9 cellular contexts compared by ENCODE assay signal in the genomic region with DNA sequence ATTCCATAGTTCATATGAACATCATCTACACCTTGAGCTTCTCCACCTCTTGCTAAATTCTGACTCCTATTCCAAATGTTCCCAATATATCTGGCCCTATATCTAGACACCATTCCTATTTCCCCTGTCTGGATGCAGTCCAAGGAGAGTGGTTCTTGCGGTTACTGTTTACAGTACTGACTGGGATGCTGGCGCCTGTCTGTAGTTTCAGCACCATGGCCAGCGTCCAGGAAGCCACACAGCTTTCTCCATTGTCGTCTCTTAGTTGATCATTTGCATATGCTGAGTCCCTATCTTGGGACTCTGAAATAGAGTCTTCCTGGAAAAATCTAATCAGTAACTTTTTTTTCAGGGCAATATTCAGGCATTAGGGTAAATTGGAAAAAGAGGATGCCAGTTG. TPM values are rescaled to one million over a fixed set of nuclear protein-coding genes. Genes with fewer than 3 reads are reported as not detected.
DNase-seq lines count a peak whose midpoint lies in the region; ATAC-seq and TF ChIP-seq lines count a peak whose summit lies in the region.
"Had no signal": no experiment of that assay in that cellular context is flagged by ENCODE, and none has a peak within 500 bp of the region (broad histone marks: within the 10 kb centered on the region; RNA-seq: fewer than 3 reads in every experiment).

No MANE protein-coding gene starts in this region.

- no peaks in the 10 kb centered on the region for H3K27me3 ChIP-seq in hepatocyte

- 27% methylated on average over 4 of the region's 4 CpGs for WGBS in hepatocyte (ENCODE audit: low lambda C conversion rate, missing lambda C conversion rate)

- no TSS peak for BruUV-seq in OCI-LY7 (replicated peaks; lab: Mats Ljungman, UMichigan)

- peaks cover 5% of the 10 kb centered on the region for H3K4me1 ChIP-seq in OCI-LY7 (ENCODE audit: insufficient read depth, low read length, poor library complexity, severe bottlenecking)
- no peaks in the 10 kb centered on the region for H3K4me1 ChIP-seq in hepatocyte (ENCODE audit: insufficient read depth)

- TF ChIP-seq CTCF in OCI-LY7 (conservative IDR thresholded peaks at IDR 0.05; ENCODE audit: low read length) (no peak), hepatocyte (IDR thresholded peaks at IDR 0.05; ENCODE audit: poor library complexity) (no peak)

- intact Hi-C loops in OCI-LY7 (cut with micrococcal nuclease; ENCODE audit: unreplicated experiment), result no loop called here
- intact Hi-C loops in activated T-helper 1 cell treated with anti-CD3 and anti-CD28 coated beads, Interleukin-12 subunit alpha, Interleukin-12 subunit beta, Interleukin-2, Interleukin-4 antibody, amounts not matched to agents 30 ng/mL and 10 ng/mL and 1 ng/mL, durations not matched to agents 14 hours and 24 hours and 36 hours (cut with micrococcal nuclease), result no loop called here

- DNase-seq in DMS53 (lab: John Stamatoyannopoulos, UW) (peak; percentile 56), DMS53 treated with DMSO at 0.1 percent for 48 hours (lab: John Stamatoyannopoulos, UW; ENCODE audit: unreplicated experiment) (no peak), OCI-LY7 (ENCODE audit: low spot score) (peak; percentile 61), hepatocyte (ENCODE audit: low spot score) (peak; percentile 41)
- peak; percentile 53 for DNase-seq in activated T-helper 1 cell treated with anti-CD3 and anti-CD28 coated beads, Interleukin-12 subunit alpha, Interleukin-12 subunit beta, Interleukin-2, Interleukin-4 antibody, amounts not matched to agents 30 ng/mL and 10 ng/mL and 1 ng/mL, durations not matched to agents 14 hours and 24 hours and 36 hours (ENCODE audit: low spot score)
- DNase-seq in stimulated activated CD4-positive, alpha-beta T cell treated with anti-CD3 and anti-CD28 coated beads, TNF-alpha, amount 100 ng/mL, for 24 hours (ENCODE audit: low read depth in 3 of 3), result peak in 2 of 3 experiments; percentile 29 to 62

- H3K27ac ChIP-seq in OCI-LY7 (ENCODE audit: low read depth, low read length, poor library complexity, severe bottlenecking) (no peak overlapping the region), hepatocyte (no peak overlapping the region)

- ATAC-seq in GM18909 (IDR thresholded peaks at IDR 0.05; ENCODE audit: poor library complexity, unreplicated experiment), result no peak
- no peak for ATAC-seq in GM19467 (IDR thresholded peaks at IDR 0.05; ENCODE audit: unreplicated experiment)

- H3K36me3 Mint-ChIP-seq in activated T-helper 1 cell treated with anti-CD3 and anti-CD28 coated beads, Interleukin-12 subunit alpha, Interleukin-12 subunit beta, Interleukin-2, Interleukin-4 antibody, amounts not matched to agents 30 ng/mL and 10 ng/mL and 1 ng/mL, durations not matched to agents 14 hours and 24 hours and 36 hours (ENCODE audit: low read depth), result peaks cover 5% of the 10 kb centered on the region

- H4K20me1 ChIP-seq in OCI-LY7 (ENCODE audit: insufficient read depth, low read length) (no peaks in the 10 kb centered on the region), hepatocyte (ENCODE audit: insufficient read depth, poor library complexity, severe bottlenecking) (no peaks in the 10 kb centered on the region)

- H3K9me2 ChIP-seq in OCI-LY7 (ENCODE audit: insufficient read depth, low read length) (no peaks in the 10 kb centered on the region), hepatocyte (replicated peaks; ENCODE audit: insufficient read depth) (no peaks in the 10 kb centered on the region)

- no peaks in the 10 kb centered on the region for H3K36me3 ChIP-seq in OCI-LY7 (ENCODE audit: insufficient read depth, low read length)
- no peaks in the 10 kb centered on the region for H3K36me3 ChIP-seq in hepatocyte (replicated peaks; ENCODE audit: insufficient read depth, low read depth)

- no peaks in the 10 kb centered on the region for H3K79me2 ChIP-seq in OCI-LY7 (ENCODE audit: insufficient read depth, low read depth, low read length)
- no peaks in the 10 kb centered on the region for H3K79me2 ChIP-seq in hepatocyte

- H3K9me3 ChIP-seq in OCI-LY7 (ENCODE audit: low read length) (no peaks in the 10 kb centered on the region), hepatocyte (ENCODE audit: low read depth) (no peaks in the 10 kb centered on the region)

- H3K4me2 ChIP-seq in OCI-LY7 (ENCODE audit: low read length), result no peak overlapping the region
- no peak overlapping the region for H3K4me2 ChIP-seq in hepatocyte

- H2AFZ ChIP-seq in OCI-LY7 (ENCODE audit: low read length) (no peak overlapping the region), hepatocyte (no peak overlapping the region)

- POLR2A ChIA-PET in OCI-LY7 (lab: Charles Lee), result interaction anchor here (0.7 kb wide), 1 partner anchor 294 kb away, joined by 6 read pairs; no protein-coding TSS in a partner anchor

- no peak overlapping the region for H3K27ac Mint-ChIP-seq in activated T-helper 1 cell treated with anti-CD3 and anti-CD28 coated beads, Interleukin-12 subunit alpha, Interleukin-12 subunit beta, Interleukin-2, Interleukin-4 antibody, amounts not matched to agents 30 ng/mL and 10 ng/mL and 1 ng/mL, durations not matched to agents 14 hours and 24 hours and 36 hours

- H3K4me3 ChIP-seq in OCI-LY7 (ENCODE audit: low read depth, low read length, poor library complexity, severe bottlenecking), result no peak overlapping the region
- H3K4me3 ChIP-seq in hepatocyte, result no peak overlapping the region

- peaks cover 46% of the 10 kb centered on the region for H3K4me1 Mint-ChIP-seq in activated T-helper 1 cell treated with anti-CD3 and anti-CD28 coated beads, Interleukin-12 subunit alpha, Interleukin-12 subunit beta, Interleukin-2, Interleukin-4 antibody, amounts not matched to agents 30 ng/mL and 10 ng/mL and 1 ng/mL, durations not matched to agents 14 hours and 24 hours and 36 hours (ENCODE audit: low read depth)

- H3K9me3 Mint-ChIP-seq in activated T-helper 1 cell treated with anti-CD3 and anti-CD28 coated beads, Interleukin-12 subunit alpha, Interleukin-12 subunit beta, Interleukin-2, Interleukin-4 antibody, amounts not matched to agents 30 ng/mL and 10 ng/mL and 1 ng/mL, durations not matched to agents 14 hours and 24 hours and 36 hours, result peaks cover 4% of the 10 kb centered on the region

- CTCF ChIA-PET in OCI-LY7 (lab: Charles Lee; ENCODE audit: unreplicated experiment), result no interaction called here

- no peak overlapping the region for H3K4me3 Mint-ChIP-seq in activated T-helper 1 cell treated with anti-CD3 and anti-CD28 coated beads, Interleukin-12 subunit alpha, Interleukin-12 subunit beta, Interleukin-2, Interleukin-4 antibody, amounts not matched to agents 30 ng/mL and 10 ng/mL and 1 ng/mL, durations not matched to agents 14 hours and 24 hours and 36 hours

- peaks cover 3% of the 10 kb centered on the region for H3K27me3 Mint-ChIP-seq in activated T-helper 1 cell treated with anti-CD3 and anti-CD28 coated beads, Interleukin-12 subunit alpha, Interleukin-12 subunit beta, Interleukin-2, Interleukin-4 antibody, amounts not matched to agents 30 ng/mL and 10 ng/mL and 1 ng/mL, durations not matched to agents 14 hours and 24 hours and 36 hours (ENCODE audit: insufficient read depth)

RNA-seq across cellular contexts. Expression of a gene that starts 14.9 kb away (rescaled TPM):
- not detected in 2 replicates for total RNA-seq in OCI-LY7 (2014; rRNA removed; shearing (Covaris generic))
- total RNA-seq in OCI-LY7 (2022), result not detected in 2 replicates
- 45.7 and 49.1 TPM in 2 replicates for total RNA-seq in activated T-helper 1 cell treated with anti-CD3 and anti-CD28 coated beads, Interleukin-12 subunit alpha, Interleukin-12 subunit beta, Interleukin-2, Interleukin-4 antibody, amounts not matched to agents 30 ng/mL and 10 ng/mL and 1 ng/mL, durations not matched to agents 14 hours and 24 hours and 36 hours
- not detected in 2 replicates for total RNA-seq in hepatocyte
- not detected in 2 replicates for polyA plus RNA-seq in hepatocyte
- polyA plus RNA-seq: neural cell had no signal

RNA-seq across cellular contexts. Expression of a gene that starts 44.4 kb away (rescaled TPM):
- total RNA-seq in OCI-LY7 (2014; rRNA removed; shearing (Covaris generic)), result not detected in 2 replicates
- total RNA-seq in OCI-LY7 (2022) (not detected in 2 replicates), hepatocyte (43.1 and 46.8 TPM in 2 replicates)
- not detected in 2 replicates for total RNA-seq in activated T-helper 1 cell treated with anti-CD3 and anti-CD28 coated beads, Interleukin-12 subunit alpha, Interleukin-12 subunit beta, Interleukin-2, Interleukin-4 antibody, amounts not matched to agents 30 ng/mL and 10 ng/mL and 1 ng/mL, durations not matched to agents 14 hours and 24 hours and 36 hours
- polyA plus RNA-seq in hepatocyte, result 71.2 and 71.5 TPM in 2 replicates
- polyA plus RNA-seq: neural cell had no signal

RNA-seq across cellular contexts. Expression of a gene that starts 53.9 kb away (rescaled TPM):
- 4.1 and 6.0 TPM in 2 replicates for total RNA-seq in OCI-LY7 (2014; rRNA removed; shearing (Covaris generic))
- total RNA-seq in OCI-LY7 (2022) (1.8 and 3.6 TPM in 2 replicates), hepatocyte (3.1 and 7.9 TPM in 2 replicates)
- total RNA-seq in activated T-helper 1 cell treated with anti-CD3 and anti-CD28 coated beads, Interleukin-12 subunit alpha, Interleukin-12 subunit beta, Interleukin-2, Interleukin-4 antibody, amounts not matched to agents 30 ng/mL and 10 ng/mL and 1 ng/mL, durations not matched to agents 14 hours and 24 hours and 36 hours, result 8.4 and 11.5 TPM in 2 replicates
- 0.59 and 1.00 TPM in 2 replicates for polyA plus RNA-seq in hepatocyte

RNA-seq across cellular contexts. Expression of a gene that starts 56.1 kb away (rescaled TPM):
- total RNA-seq in OCI-LY7 (2014; rRNA removed; shearing (Covaris generic)), result 0.38 and 0.44 TPM in 2 replicates
- total RNA-seq in OCI-LY7 (2022) (5.0 and 5.5 TPM in 2 replicates), hepatocyte (not detected in 2 replicates)
- not detected in 2 replicates for total RNA-seq in activated T-helper 1 cell treated with anti-CD3 and anti-CD28 coated beads, Interleukin-12 subunit alpha, Interleukin-12 subunit beta, Interleukin-2, Interleukin-4 antibody, amounts not matched to agents 30 ng/mL and 10 ng/mL and 1 ng/mL, durations not matched to agents 14 hours and 24 hours and 36 hours
- polyA plus RNA-seq in hepatocyte, result not detected in 2 replicates
- polyA plus RNA-seq: neural cell had no signal

Comparison
In these comparisons a context has a peak if more than half of its experiments do, and no peak if none do; other contexts are left out.
1. RNA of a gene that starts 14.9 kb away (total RNA-seq): 45.7 to 49.1 TPM in activated T-helper 1 cell treated with anti-CD3 and anti-CD28 coated beads, Interleukin-12 subunit alpha, Interleukin-12 subunit beta, Interleukin-2, Interleukin-4 antibody, amounts not matched to agents 30 ng/mL and 10 ng/mL and 1 ng/mL, durations not matched to agents 14 hours and 24 hours and 36 hours; not detected in OCI-LY7 and not detected in hepatocyte; every median in the first group is over 10 times any median in the second.
2. RNA of a gene that starts 44.4 kb away (total RNA-seq): 43.1 to 46.8 TPM in hepatocyte; not detected in activated T-helper 1 cell treated with anti-CD3 and anti-CD28 coated beads, Interleukin-12 subunit alpha, Interleukin-12 subunit beta, Interleukin-2, Interleukin-4 antibody, amounts not matched to agents 30 ng/mL and 10 ng/mL and 1 ng/mL, durations not matched to agents 14 hours and 24 hours and 36 hours and not detected in OCI-LY7; every median in the first group is over 10 times any median in the second.